15 cellular contexts compared by ENCODE assay signal in genomic region chr3:49807427-49808114, GRCh38. TPM values are rescaled to one million over a fixed set of nuclear protein-coding genes. Genes with fewer than 3 reads are reported as not detected.
DNase-seq lines count a peak whose midpoint lies in the region; ATAC-seq and TF ChIP-seq lines count a peak whose summit lies in the region.
"Had no signal": no experiment of that assay in that cellular context is flagged by ENCODE, and none has a peak within 500 bp of the region (broad histone marks: within the 10 kb centered on the region; RNA-seq: fewer than 3 reads in every experiment).

No MANE protein-coding gene starts in this region.

- H3K4me1 Mint-ChIP-seq in endothelial cell (ENCODE audit: unreplicated experiment) = peaks cover 43% of the 10 kb centered on the region

- TF ChIP-seq EP300 in sigmoid colon (IDR thresholded peaks at IDR 0.05) = no peak

- WGBS in sigmoid colon, 2 donors = 68 to 90% methylated on average over 13 of the region's 13 CpGs

- H3K9me3 Mint-ChIP-seq in endothelial cell (ENCODE audit: unreplicated experiment) = no peaks in the 10 kb centered on the region
- H3K9me3 Mint-ChIP-seq: immature natural killer cell had no signal

- peak overlapping the region; percentile 40 for H3K4me3 Mint-ChIP-seq in endothelial cell (ENCODE audit: unreplicated experiment)
- H3K4me3 Mint-ChIP-seq: immature natural killer cell had no signal

- H3K4me3 ChIP-seq in sigmoid colon = no peak overlapping the region

- H3K27me3 ChIP-seq in sigmoid colon = no peaks in the 10 kb centered on the region

- peak overlapping the region in 3 of 4 donors; percentile 31 to 49 (median 33) for H3K27ac ChIP-seq in sigmoid colon

- no peaks in the 10 kb centered on the region for H3K9me3 ChIP-seq in sigmoid colon

- H3K27ac Mint-ChIP-seq in endothelial cell (ENCODE audit: unreplicated experiment) = peak overlapping the region; percentile 98

- H3K4me1 ChIP-seq in sigmoid colon = peaks cover 0 to 52% (median 41%) of the 10 kb centered on the region in 4 donors

- peaks cover 9% of the 10 kb centered on the region for H3K27me3 Mint-ChIP-seq in endothelial cell (ENCODE audit: unreplicated experiment)

- peaks cover 3 to 35% (median 10%) of the 10 kb centered on the region in 4 donors for H3K36me3 ChIP-seq in sigmoid colon

- DNase-seq in GDM1 (lab: John Stamatoyannopoulos, UW) = peak; percentile 75
- DNase-seq in Kasumi-1 (lab: John Stamatoyannopoulos, UW) = peak; percentile 80 to 83
- peak; percentile 50 for DNase-seq in endothelial cell (ENCODE audit: low spot score)
- DNase-seq in sigmoid colon = no peak
- no peak for DNase-seq in DMS153 (lab: John Stamatoyannopoulos, UW)
- DNase-seq in SIG-M5 treated with dmso at 0.1 percent for 504 hours (lab: John Stamatoyannopoulos, UW; ENCODE audit: unreplicated experiment) = no peak
- DNase-seq: activated T-cell treated with anti-CD3 and anti-CD28 coated beads, Interleukin-2, amount 50 U/mL, for 1 hour; DMS79; effector CD4-positive, alpha-beta T cell; immature natural killer cell; stimulated activated CD8-positive, alpha-beta memory T cell treated with anti-CD3 and anti-CD28 coated beads, Interleukin-4, amount 100 ng/mL, for 48 hours had no signal

- no peak for TF ChIP-seq CTCF in endothelial cell (IDR thresholded peaks at IDR 0.05; ENCODE audit: unreplicated experiment)
- TF ChIP-seq CTCF in sigmoid colon (IDR thresholded peaks at IDR 0.05) = no peak

- intact Hi-C loops in sigmoid colon (cut with DNase I) = no loop called here

- ATAC-seq in GM18505 (IDR thresholded peaks at IDR 0.05; ENCODE audit: unreplicated experiment) = no peak
- ATAC-seq in HG02970 (IDR thresholded peaks at IDR 0.05; ENCODE audit: low FRiP score, unreplicated experiment) = no peak

- no peak for TF ChIP-seq POLR2A in sigmoid colon (IDR thresholded peaks at IDR 0.05)
- no peak for TF ChIP-seq POLR2A in GM18505 (IDR thresholded peaks at IDR 0.05; ENCODE audit: borderline replicate concordance, extremely low read depth, insufficient read depth, insufficient read length)

- peaks cover 17% of the 10 kb centered on the region for H3K36me3 Mint-ChIP-seq in endothelial cell (ENCODE audit: low read depth, unreplicated experiment)

RNA-seq across cellular contexts. Expression of gene INKA1, which starts 4.5 kb away (rescaled TPM):
- total RNA-seq in endothelial cell (ENCODE audit: unreplicated experiment) (57.6 TPM), sigmoid colon (1 to 10 TPM in 3 of 4 donors, under 1 TPM in 1; 0.95 to 5.0 (median 4.1) TPM)
- 1 to 10 TPM in 1 of 3 donors, under 1 TPM in 1, not detected in 1; 0.60 to 3.5 TPM for polyA plus RNA-seq in sigmoid colon

RNA-seq across cellular contexts. Expression of gene UBA7, which starts 6.2 kb away (rescaled TPM):
- 6.0 TPM for total RNA-seq in endothelial cell (ENCODE audit: unreplicated experiment)
- 10 to 100 TPM; 28.5 to 74.2 (median 55.7) TPM for total RNA-seq in sigmoid colon
- polyA plus RNA-seq in sigmoid colon = 10 to 100 TPM; 15.6 to 92.6 (median 22.9) TPM

RNA-seq across cellular contexts. Expression of gene CDHR4, which starts 7.9 kb away (rescaled TPM):
- total RNA-seq in endothelial cell (ENCODE audit: unreplicated experiment) (1.1 TPM), sigmoid colon (1 to 10 TPM in 1 of 4 donors, under 1 TPM in 2, not detected in 1; 0.27 to 1.1 (median 0.99) TPM)
- polyA plus RNA-seq in sigmoid colon = under 1 TPM in 1 of 3 donors, not detected in 2; 0.16 TPM
- total RNA-seq: NCI-H460, SK-MEL-5 had no signal
- polyA plus RNA-seq: immature natural killer cell had no signal

RNA-seq across cellular contexts. Expression of gene IP6K1, which starts 21.2 kb away (rescaled TPM):
- total RNA-seq in endothelial cell (ENCODE audit: unreplicated experiment) = 56.4 TPM
- total RNA-seq in sigmoid colon = 10 to 100 TPM; 29.1 to 37.1 (median 33.7) TPM
- 10 to 100 TPM; 13.8 to 27.1 (median 21.0) TPM for polyA plus RNA-seq in sigmoid colon

RNA-seq across cellular contexts. Expression of gene TRAIP, which starts 48.8 kb away (rescaled TPM):
- total RNA-seq in endothelial cell (ENCODE audit: unreplicated experiment) (6.2 TPM), sigmoid colon (1 to 10 TPM in 3 of 4 donors, under 1 TPM in 1; 0.54 to 1.8 (median 1.6) TPM)
- 1 to 10 TPM; 1.2 to 7.1 (median 1.4) TPM for polyA plus RNA-seq in sigmoid colon

Comparison
In these comparisons a context has a peak if more than half of its experiments do, and no peak if none do; other contexts are left out.
1. DNase-seq: peak in GDM1 (single experiment), Kasumi-1 (2 of 2) and endothelial cell (single experiment); none in sigmoid colon (single experiment), DMS153 (single experiment) and SIG-M5 treated with dmso at 0.1 percent for 504 hours (single experiment).